In genomic region chr13:44715287-44716224, GRCh38 we compare ENCODE assay signal across 9 cellular contexts.
DNase-seq lines count a peak whose midpoint lies in the region; ATAC-seq and TF ChIP-seq lines count a peak whose summit lies in the region.
"Had no signal": no experiment of that assay in that cellular context is flagged by ENCODE, and none has a peak within 500 bp of the region (broad histone marks: within the 10 kb centered on the region; RNA-seq: fewer than 3 reads in every experiment).

No MANE protein-coding gene starts in this region.

- no peak overlapping the region for H3K14ac ChIP-seq in mesenchymal stem cell (ENCODE audit: low read length in 2 of 2)

- peak overlapping the region in 1 of 2 experiments; percentile 80 for H3K4ac ChIP-seq in mesenchymal stem cell (ENCODE audit: low read depth in 1 of 2, low read length in 2 of 2)

- no peak for TF ChIP-seq CTCF in uterus (IDR thresholded peaks at IDR 0.05)
- TF ChIP-seq CTCF in esophagus muscularis mucosa (IDR thresholded peaks at IDR 0.05), result no peak

- H3K9ac ChIP-seq in mesenchymal stem cell (ENCODE audit: low read length), result peak overlapping the region; percentile 75

- H2BK5ac ChIP-seq in mesenchymal stem cell (ENCODE audit: low read depth, low read length, poor library complexity, severe bottlenecking), result peak overlapping the region; percentile 38

- TF ChIP-seq POLR2A in uterus (IDR thresholded peaks at IDR 0.05) (no peak), esophagus muscularis mucosa (IDR thresholded peaks at IDR 0.05; ENCODE audit: low read depth) (no peak)

- WGBS in mesenchymal stem cell, result 92% methylated on average over 9 of the region's 11 CpGs
- 64% methylated on average over 11 of the region's 11 CpGs for WGBS in esophagus muscularis mucosa

- no peak overlapping the region for H3K4me2 ChIP-seq in mesenchymal stem cell (ENCODE audit: low read length, poor library complexity, severe bottlenecking)

- H3K9me3 ChIP-seq in mesenchymal stem cell (ENCODE audit: control insufficient read depth, low read length) (no peaks in the 10 kb centered on the region), uterus (no peaks in the 10 kb centered on the region), esophagus muscularis mucosa (no peaks in the 10 kb centered on the region)

- DNase-seq in left ventricle myocardium superior, result no peak
- no peak for DNase-seq in Right ventricle myocardium inferior (ENCODE audit: missing footprints)
- DNase-seq in amniotic epithelial cell (ENCODE audit: low read depth), result peak; percentile 9
- DNase-seq in mesenchymal stem cell, result no peak
- DNase-seq in anterior cingulate cortex (lab: John Stamatoyannopoulos, UW), result no peak
- no peak for DNase-seq in uterus
- no peak for DNase-seq in NCI-H524 treated with DMSO at 0.1 percent for 48 hours (lab: John Stamatoyannopoulos, UW)
- no peak for DNase-seq in esophagus muscularis mucosa (ENCODE audit: extremely low spot score)
- DNase-seq: activated naive CD4-positive, alpha-beta T cell treated with Interleukin-2 at 50 U/mL for 16 hours had no signal

- no peak overlapping the region for H4K91ac ChIP-seq in mesenchymal stem cell (ENCODE audit: low read length)

- no peak for TF ChIP-seq EP300 in esophagus muscularis mucosa (IDR thresholded peaks at IDR 0.05)

- peak; percentile 23 for ATAC-seq in left ventricle myocardium superior
- ATAC-seq in Right ventricle myocardium inferior, result no peak

- H2BK120ac ChIP-seq in mesenchymal stem cell (ENCODE audit: low read depth, low read length), result no peak overlapping the region

- H4K8ac ChIP-seq in mesenchymal stem cell (ENCODE audit: low read length), result no peak overlapping the region

- H2BK12ac ChIP-seq in mesenchymal stem cell (ENCODE audit: low read length in 2 of 2), result peak overlapping the region in 1 of 2 experiments; percentile 84

- H3K4me3 ChIP-seq in mesenchymal stem cell (ENCODE audit: insufficient read depth in 1 of 2, low read depth in 1 of 2, low read length in 2 of 2) (peak overlapping the region in 1 of 2 experiments; percentile 7), uterus (no peak overlapping the region), esophagus muscularis mucosa (no peak overlapping the region)

- H3K4me1 ChIP-seq in mesenchymal stem cell (ENCODE audit: control insufficient read depth, insufficient read depth, low read depth, low read length) (peaks cover 17% of the 10 kb centered on the region), uterus (no peaks in the 10 kb centered on the region), esophagus muscularis mucosa (peaks cover 9 to 18% (median 11%) of the 10 kb centered on the region in 4 donors)

- peak overlapping the region in 1 of 2 experiments; percentile 37 for H3K18ac ChIP-seq in mesenchymal stem cell (ENCODE audit: low read depth in 1 of 2, low read length in 2 of 2)

- H2BK15ac ChIP-seq in mesenchymal stem cell (ENCODE audit: low read depth, poor library complexity, severe bottlenecking), result no peak overlapping the region

- no peaks in the 10 kb centered on the region for H3K27me3 ChIP-seq in mesenchymal stem cell (ENCODE audit: control insufficient read depth in 1 of 2, insufficient read depth in 1 of 2, low read length in 2 of 2)
- no peaks in the 10 kb centered on the region for H3K27me3 ChIP-seq in uterus
- H3K27me3 ChIP-seq in esophagus muscularis mucosa, result no peaks in the 10 kb centered on the region

- no peak overlapping the region for H2AFZ ChIP-seq in mesenchymal stem cell (ENCODE audit: low read depth, low read length)

- intact Hi-C loops in left ventricle myocardium superior (cut with micrococcal nuclease) (no loop called here), Right ventricle myocardium inferior (cut with DNase I) (no loop called here), uterus (cut with DNase I; ENCODE audit: low total_unique reads) (no loop called here), esophagus muscularis mucosa (cut with DNase I) (no loop called here)

- H2AK5ac ChIP-seq in mesenchymal stem cell (ENCODE audit: low read length, severe bottlenecking), result peak overlapping the region; percentile 96

- H3K79me1 ChIP-seq in mesenchymal stem cell (replicated peaks; ENCODE audit: low read length, poor library complexity, severe bottlenecking), result peaks cover 2% of the 10 kb centered on the region

- H3K27ac ChIP-seq in mesenchymal stem cell (ENCODE audit: low read length, poor library complexity, severe bottlenecking) (peak overlapping the region; percentile 99), uterus (no peak overlapping the region), esophagus muscularis mucosa (replicated peaks in 1 of 4) (no peak overlapping the region)

- H3K23ac ChIP-seq in mesenchymal stem cell (ENCODE audit: low read length in 2 of 2), result no peak overlapping the region

- no peaks in the 10 kb centered on the region for H3K36me3 ChIP-seq in mesenchymal stem cell (ENCODE audit: control insufficient read depth in 1 of 2, insufficient read depth in 2 of 2, low read depth in 1 of 2, low read length in 2 of 2)
- no peaks in the 10 kb centered on the region for H3K36me3 ChIP-seq in uterus
- H3K36me3 ChIP-seq in esophagus muscularis mucosa, result no peaks in the 10 kb centered on the region
